In the genomic region with DNA sequence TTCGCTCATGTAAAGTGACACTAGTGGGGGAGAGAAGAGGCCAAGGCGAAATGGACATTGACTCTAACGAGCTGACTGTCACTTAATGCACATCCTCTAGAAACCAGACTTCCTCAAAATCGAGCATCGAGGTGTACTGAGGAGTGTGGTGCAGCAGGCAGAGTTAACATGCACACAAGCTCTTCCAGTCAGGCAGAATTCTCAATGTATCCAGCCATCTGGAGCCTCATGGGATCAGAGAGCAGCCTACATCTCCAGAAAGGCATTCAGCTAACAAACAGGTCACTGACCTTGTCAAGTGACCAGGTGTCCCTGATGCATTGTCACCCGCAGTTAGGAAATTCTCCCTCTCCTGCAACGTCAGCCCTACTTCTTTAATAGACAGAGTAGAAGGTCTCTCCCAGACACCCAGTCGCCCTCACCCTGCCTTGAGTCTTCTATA, we compare ENCODE assay signal across 1 cellular context.
TF ChIP-seq lines count a peak whose summit lies in the region.

No MANE protein-coding gene starts in this region.

TF ChIP-seq in SK-N-SH treated with all-trans-retinoic acid at 6 μM for 48 hours, 23 proteins besides CTCF, POLR2A, EP300 and RAD21 (continued from another document):
- no peak for TF ChIP-seq TSHZ2 (CRISPR knock-in tag; IDR thresholded peaks at IDR 0.05)
- TF ChIP-seq ZNF565 (CRISPR knock-in tag; conservative IDR thresholded peaks at IDR 0.05; ENCODE audit: low read depth), result no peak
- TF ChIP-seq CREB5 (CRISPR knock-in tag; IDR thresholded peaks at IDR 0.05; ENCODE audit: low read depth), result no peak
- TF ChIP-seq CSRNP3 (CRISPR knock-in tag; IDR thresholded peaks at IDR 0.05), result no peak
- TF ChIP-seq ZNF8 (CRISPR knock-in tag; IDR thresholded peaks at IDR 0.05), result no peak
- TF ChIP-seq TOX (CRISPR knock-in tag; IDR thresholded peaks at IDR 0.05; ENCODE audit: borderline replicate concordance), result no peak
- no peak for TF ChIP-seq ZFP3 (CRISPR knock-in tag; IDR thresholded peaks at IDR 0.05)
- no peak for TF ChIP-seq ARNTL (CRISPR knock-in tag; IDR thresholded peaks at IDR 0.05; ENCODE audit: borderline replicate concordance, low read depth)
- TF ChIP-seq ZC3H10 (CRISPR knock-in tag; IDR thresholded peaks at IDR 0.05), result no peak
- no peak for TF ChIP-seq SNAI2 (CRISPR knock-in tag; IDR thresholded peaks at IDR 0.05)
- no peak for TF ChIP-seq BACH2 (CRISPR knock-in tag; IDR thresholded peaks at IDR 0.05; ENCODE audit: borderline replicate concordance)
TF ChIP-seq in SK-N-SH treated with all-trans-retinoic acid at 6 μM for 48 hours: peak in this region for 0.
